Comparison of ENCODE assay signal across 19 cellular contexts in the genomic region with DNA sequence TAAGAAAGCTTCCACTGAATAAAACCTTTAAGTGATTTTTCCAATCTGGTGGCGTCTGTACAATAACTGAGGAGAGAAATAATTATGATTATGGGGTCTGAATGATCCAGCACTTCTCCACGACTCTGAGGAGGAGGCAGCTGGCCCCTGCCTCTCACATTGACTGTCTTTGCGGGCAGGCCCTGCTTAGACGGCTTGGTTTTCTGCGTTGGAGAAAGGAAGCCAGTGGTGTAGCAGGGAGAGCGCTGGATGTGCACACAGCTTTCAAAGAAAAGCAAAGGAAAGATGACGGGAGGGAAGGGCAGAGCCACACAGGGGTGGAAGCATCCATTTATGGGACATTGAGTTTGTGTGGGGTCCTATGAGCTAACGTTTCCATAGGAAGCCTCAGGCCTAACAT.
"Had no signal": no experiment of that assay in that cellular context is flagged by ENCODE, and none has a peak within 500 bp of the region (broad histone marks: within the 10 kb centered on the region; RNA-seq: fewer than 3 reads in every experiment).

No MANE protein-coding gene starts in this region.

- H3K9ac ChIP-seq: SK-N-SH had no signal

- DNase-seq: activated B cell treated with CpG ODN at 0.5 μM for 24 hours; activated CD4-positive, alpha-beta T cell treated with anti-CD3 and anti-CD28 coated beads for 4 hours; activated CD8-positive, alpha-beta T cell treated with anti-CD3 and anti-CD28 coated beads for 36 hours; activated naive CD4-positive, alpha-beta T cell treated with Interleukin-2 at 50 U/mL for 16 hours; activated naive CD8-positive, alpha-beta T cell treated with anti-CD3 and anti-CD28 coated beads, Interleukin-2, amount 10 ng/mL, durations not matched to agents 7 days and 5 days; activated T-cell treated with anti-CD3 and anti-CD28 coated beads, Interleukin-2, amount 50 U/mL, for 1 hour; brain microvascular endothelial cell; erythroblast; mesenchymal stem cell; naive B cell; SK-N-SH; stimulated activated CD4-positive, alpha-beta T cell treated with anti-CD3 and anti-CD28 coated beads, Interleukin-2, amount 100 ng/mL, for 24 hours; T-helper 9 cell; upper lobe of right lung had no signal

- H3K4me3 ChIP-seq: coronary artery, hepatocyte, mucosa of descending colon, thoracic aorta, upper lobe of right lung had no signal

- H3K9me3 ChIP-seq: mucosa of descending colon, SK-N-SH, thoracic aorta, upper lobe of right lung had no signal

- H3K4me2 ChIP-seq: hepatocyte, SK-N-SH had no signal

- H2AFZ ChIP-seq: hepatocyte had no signal

- H3K27ac ChIP-seq: brain microvascular endothelial cell, coronary artery, hepatocyte, thoracic aorta, upper lobe of right lung had no signal

- FAIRE-seq: endometrium had no signal

- H3K79me2 ChIP-seq: hepatocyte had no signal

- ATAC-seq: activated CD8-positive, alpha-beta T cell treated with anti-CD3 and anti-CD28 coated beads for 36 hours; mucosa of descending colon; upper lobe of right lung had no signal

- H3K36me3 ChIP-seq: brain microvascular endothelial cell, thoracic aorta had no signal

- H3K27me3 ChIP-seq: brain microvascular endothelial cell, hepatocyte, upper lobe of right lung had no signal
